16 cellular contexts compared by ENCODE assay signal in the genomic region with DNA sequence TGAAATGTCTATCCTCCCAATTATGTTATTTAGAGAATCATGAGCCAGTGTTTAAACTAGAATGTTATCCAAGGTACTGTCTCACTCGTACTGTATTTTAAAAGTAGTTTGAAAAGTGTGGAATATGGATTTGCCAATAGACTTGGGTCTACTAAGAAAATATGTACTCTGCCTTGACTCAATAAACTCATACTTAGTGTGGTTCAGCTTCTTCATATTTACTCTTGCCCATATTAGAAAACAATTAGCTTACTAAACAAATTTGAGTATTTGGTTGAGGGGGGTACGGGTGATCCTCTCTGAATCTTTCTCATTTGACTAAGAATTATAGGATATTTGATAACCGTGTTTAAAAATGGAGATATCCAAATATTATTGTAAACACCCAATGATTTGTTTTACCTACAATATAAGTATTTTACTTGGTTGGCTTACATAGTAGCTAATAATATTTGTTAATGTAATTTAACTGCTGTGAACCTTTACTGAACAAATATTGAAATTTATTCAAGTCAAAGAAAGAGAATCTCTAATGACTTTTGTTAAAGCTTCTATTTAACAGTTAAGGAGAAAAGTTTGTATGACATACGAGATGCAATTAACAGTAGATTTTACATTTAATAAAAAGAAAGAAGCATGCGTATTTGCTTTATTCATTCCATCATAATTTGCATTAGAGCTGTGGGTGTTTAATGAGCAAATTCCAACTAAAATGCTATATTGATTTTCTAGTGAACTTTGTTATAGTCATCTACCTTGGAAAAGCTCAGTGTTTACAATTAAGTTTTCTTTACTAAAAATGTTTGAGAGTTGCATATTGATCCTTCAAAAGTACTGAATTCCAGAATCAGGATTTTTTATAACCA.
DNase-seq lines count a peak whose midpoint lies in the region; ATAC-seq, FAIRE-seq and TF ChIP-seq lines count a peak whose summit lies in the region.
"Had no signal": no experiment of that assay in that cellular context is flagged by ENCODE, and none has a peak within 500 bp of the region (broad histone marks: within the 10 kb centered on the region; RNA-seq: fewer than 3 reads in every experiment).

No MANE protein-coding gene starts in this region.

- no peaks in the 10 kb centered on the region for H3K79me2 ChIP-seq in PC-3 (ENCODE audit: low read length)

- no peaks in the 10 kb centered on the region for H3K4me1 Mint-ChIP-seq in osteocyte (ENCODE audit: unreplicated experiment)
- H3K4me1 Mint-ChIP-seq: CD4-positive, CD25-positive, alpha-beta regulatory T cell had no signal

- H3K27ac ChIP-seq in A549: no peak overlapping the region
- H3K27ac ChIP-seq in PC-3 (ENCODE audit: low read length): no peak overlapping the region
- H3K27ac ChIP-seq in liver (ENCODE audit: low read depth in 1 of 2, low read length in 2 of 2): no peak overlapping the region
- H3K27ac ChIP-seq: BLaER1 treated with 17β-estradiol and CSF1 and Interleukin-3, amounts not matched to agents 10 nM and 100 nM; GM23248 had no signal

- DNase-seq in A549 (ENCODE audit: low read depth in 1 of 2, low spot score in 1 of 2): no peak
- DNase-seq in NCI-H146 (lab: John Stamatoyannopoulos, UW): peak; percentile 33
- DNase-seq in PC-3: no peak
- DNase-seq in osteocyte (ENCODE audit: extremely low spot score, unreplicated experiment): no peak
- DNase-seq in NK-92 (lab: John Stamatoyannopoulos, UW; ENCODE audit: unreplicated experiment): no peak
- DNase-seq in occipital lobe (lab: John Stamatoyannopoulos, UW): no peak
- DNase-seq: AML-193; CD4-positive, CD25-positive, alpha-beta regulatory T cell; DMS79; GM23248 had no signal

- H3K36me3 Mint-ChIP-seq in osteocyte (ENCODE audit: unreplicated experiment): no peaks in the 10 kb centered on the region
- H3K36me3 Mint-ChIP-seq: CD4-positive, CD25-positive, alpha-beta regulatory T cell had no signal

- CTCF ChIA-PET in A549 (lab: Yijun Ruan, JAX): no interaction called here
- CTCF ChIA-PET in PC-3 (lab: Charles Lee): no interaction called here

- H3K36me3 ChIP-seq in PC-3 (ENCODE audit: low read depth, low read length): no peaks in the 10 kb centered on the region
- H3K36me3 ChIP-seq in liver (ENCODE audit: control insufficient read depth in 4 of 4, insufficient read depth in 3 of 4, low read depth in 1 of 4, low read length in 3 of 4): no peaks in the 10 kb centered on the region
- H3K36me3 ChIP-seq: BLaER1 treated with 17β-estradiol and CSF1 and Interleukin-3, amounts not matched to agents 10 nM and 100 nM had no signal

- no TSS peak for BruUV-seq in PC-3 (replicated peaks; lab: Mats Ljungman, UMichigan)

- no peaks in the 10 kb centered on the region for H3K9me2 ChIP-seq in PC-3 (replicated peaks; ENCODE audit: low read length)

- FAIRE-seq in A549 (lab: Jason Lieb, UNC): peak; percentile 23
- FAIRE-seq: GM12878, H54, HTR-8/SVneo had no signal

- no peaks in the 10 kb centered on the region for H3K27me3 Mint-ChIP-seq in osteocyte (ENCODE audit: unreplicated experiment)
- H3K27me3 Mint-ChIP-seq: CD4-positive, CD25-positive, alpha-beta regulatory T cell had no signal

- no peak overlapping the region for H3K27ac Mint-ChIP-seq in osteocyte (ENCODE audit: unreplicated experiment)
- H3K27ac Mint-ChIP-seq: CD4-positive, CD25-positive, alpha-beta regulatory T cell had no signal

- H3K9ac ChIP-seq in PC-3 (ENCODE audit: low read length) (no peak overlapping the region), liver (ENCODE audit: low read depth in 1 of 2, low read length in 2 of 2) (no peak overlapping the region)
- H3K9ac ChIP-seq: BLaER1 treated with 17β-estradiol and CSF1 and Interleukin-3, amounts not matched to agents 10 nM and 100 nM; GM23248 had no signal

- no peaks in the 10 kb centered on the region for H3K9me3 Mint-ChIP-seq in osteocyte (ENCODE audit: unreplicated experiment)

- ATAC-seq in A549 (no peak), PC-3 (peak; percentile 22; the same call in 1 of the 2 replicates)
- ATAC-seq: GM12878, HCT116 had no signal

- no peak overlapping the region for H3K4me3 ChIP-seq in A549
- H3K4me3 ChIP-seq in PC-3 (ENCODE audit: low read length): no peak overlapping the region
- peak overlapping the region in 1 of 3 donors; percentile 29 for H3K4me3 ChIP-seq in liver (ENCODE audit: low read depth in 1 of 3, low read length in 3 of 3)
- H3K4me3 ChIP-seq: BLaER1 treated with 17β-estradiol and CSF1 and Interleukin-3, amounts not matched to agents 10 nM and 100 nM; GM12878; GM23248 had no signal

- no peaks in the 10 kb centered on the region for H3K27me3 ChIP-seq in PC-3 (ENCODE audit: low read length)
- H3K27me3 ChIP-seq in liver (ENCODE audit: control insufficient read depth in 4 of 4, insufficient read depth in 4 of 4, low read length in 3 of 4): no peaks in the 10 kb centered on the region
- H3K27me3 ChIP-seq: BLaER1 treated with 17β-estradiol and CSF1 and Interleukin-3, amounts not matched to agents 10 nM and 100 nM had no signal

- 84% methylated on average over 5 of the region's 5 CpGs for WGBS in A549 (ENCODE audit: missing lambda C conversion rate)
- WGBS in liver: 42% methylated on average over 5 of the region's 5 CpGs

- H3K4me3 Mint-ChIP-seq in osteocyte (ENCODE audit: unreplicated experiment): no peak overlapping the region
- H3K4me3 Mint-ChIP-seq: CD4-positive, CD25-positive, alpha-beta regulatory T cell had no signal

- no peak overlapping the region for H3K4me2 ChIP-seq in A549
- H3K4me2 ChIP-seq in PC-3 (ENCODE audit: low read length): no peak overlapping the region
- H3K4me2 ChIP-seq: BLaER1 treated with 17β-estradiol and CSF1 and Interleukin-3, amounts not matched to agents 10 nM and 100 nM had no signal

- H3K4me1 ChIP-seq in A549 (no peaks in the 10 kb centered on the region), PC-3 (ENCODE audit: insufficient read depth, low read length) (no peaks in the 10 kb centered on the region), liver (ENCODE audit: control insufficient read depth in 4 of 4, insufficient read depth in 4 of 4, low read length in 3 of 4) (peaks cover 0 to 16% (median 8%) of the 10 kb centered on the region in 4 donors)
- H3K4me1 ChIP-seq: BLaER1 treated with 17β-estradiol and CSF1 and Interleukin-3, amounts not matched to agents 10 nM and 100 nM had no signal

- no peaks in the 10 kb centered on the region for H3F3A ChIP-seq in PC-3 (ENCODE audit: low read length, unreplicated experiment)

- H4K20me1 ChIP-seq in PC-3 (ENCODE audit: low read length): no peaks in the 10 kb centered on the region
- H4K20me1 ChIP-seq: BLaER1 treated with 17β-estradiol and CSF1 and Interleukin-3, amounts not matched to agents 10 nM and 100 nM had no signal

- no peak overlapping the region for H2AFZ ChIP-seq in PC-3 (ENCODE audit: low read length)
- H2AFZ ChIP-seq: GM23248 had no signal

- POLR2A ChIA-PET in A549 (lab: Yijun Ruan, JAX) (no interaction called here), PC-3 (lab: Charles Lee; ENCODE audit: unreplicated experiment) (no interaction called here)

- intact Hi-C loops in PC-3 (cut with micrococcal nuclease): no loop called here

- TF ChIP-seq CTCF in A549 (IDR thresholded peaks at IDR 0.05) (no peak), PC-3 (conservative IDR thresholded peaks at IDR 0.05; ENCODE audit: low read depth, low read length) (no peak), liver (IDR thresholded peaks at IDR 0.05; ENCODE audit: low read depth, low read length, missing input control) (no peak), osteocyte (IDR thresholded peaks at IDR 0.05) (no peak)

- no peaks in the 10 kb centered on the region for H3K9me3 ChIP-seq in A549
- H3K9me3 ChIP-seq in PC-3 (ENCODE audit: low read length): no peaks in the 10 kb centered on the region
- no peaks in the 10 kb centered on the region for H3K9me3 ChIP-seq in liver (ENCODE audit: control insufficient read depth in 4 of 4, low read length in 3 of 4)
- H3K9me3 ChIP-seq: BLaER1 treated with 17β-estradiol and CSF1 and Interleukin-3, amounts not matched to agents 10 nM and 100 nM had no signal

- no peak for TF ChIP-seq EP300 in A549 (IDR thresholded peaks at IDR 0.05)

- no peak for TF ChIP-seq POLR2A in A549 (IDR thresholded peaks at IDR 0.05; ENCODE audit: low read length)

- TF ChIP-seq RAD21 in A549 (conservative IDR thresholded peaks at IDR 0.05 in 1 of 2, IDR thresholded peaks at IDR 0.05 in 1 of 2): no peak
- no peak for TF ChIP-seq RAD21 in liver (IDR thresholded peaks at IDR 0.05)

TF ChIP-seq in A549, 52 proteins besides CTCF, POLR2A, EP300 and RAD21 (continues in another document):
- TF ChIP-seq USF2 (IDR thresholded peaks at IDR 0.05) (no peak), MAX (IDR thresholded peaks at IDR 0.05) (no peak), TP53 (CRISPR knock-in tag; IDR thresholded peaks at IDR 0.05) (no peak), ESRRA (IDR thresholded peaks at IDR 0.05; ENCODE audit: borderline replicate concordance, low read length) (no peak), SREBF2 (IDR thresholded peaks at IDR 0.05) (no peak), RARB (CRISPR knock-in tag; IDR thresholded peaks at IDR 0.05) (no peak)

TF ChIP-seq in liver, 16 proteins besides CTCF, POLR2A, EP300 and RAD21 (continues in another document):
- no peak for TF ChIP-seq NR2F2 (IDR thresholded peaks at IDR 0.05)
- TF ChIP-seq MAX (IDR thresholded peaks at IDR 0.05): no peak
- no peak for TF ChIP-seq TAF1 (conservative IDR thresholded peaks at IDR 0.05)
- peak; percentile 12 for TF ChIP-seq SP1 (IDR thresholded peaks at IDR 0.05)
- no peak for TF ChIP-seq ATF3 (IDR thresholded peaks at IDR 0.05)
- TF ChIP-seq ZBTB33 (IDR thresholded peaks at IDR 0.05): no peak
- peak in 1 of 2 donors; percentile 13 for TF ChIP-seq RXRA (IDR thresholded peaks at IDR 0.05)
- TF ChIP-seq JUND (IDR thresholded peaks at IDR 0.05): no peak
